Comparison of ENCODE assay signal across 9 cellular contexts in the genomic region with DNA sequence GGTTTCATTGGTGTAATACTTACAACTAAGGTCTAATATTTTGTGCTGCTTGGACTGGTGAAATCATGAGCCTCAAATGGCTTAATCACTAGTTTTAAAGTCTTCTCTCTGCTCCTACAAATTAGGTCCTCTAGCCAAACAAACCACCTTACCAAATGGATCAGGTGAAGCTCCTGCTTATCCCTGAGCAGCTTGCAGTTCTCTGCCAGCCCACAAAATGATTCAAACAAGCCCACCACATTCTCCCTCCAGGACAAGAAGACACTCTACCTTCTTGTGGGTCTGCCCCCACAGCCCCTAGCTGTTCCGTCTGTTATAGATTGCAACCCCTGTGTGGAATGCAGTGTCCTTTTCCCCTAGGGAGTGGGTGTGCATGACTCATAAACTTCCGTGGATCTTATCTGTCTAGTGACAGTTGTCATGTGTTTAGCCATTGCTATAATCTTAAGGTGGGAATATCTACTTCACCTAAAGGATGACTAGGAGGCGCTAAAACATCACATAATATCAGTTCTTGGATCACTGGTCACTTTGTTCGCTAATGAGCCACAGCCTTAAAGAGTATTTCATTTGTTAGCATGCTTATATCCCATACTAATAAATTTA.
DNase-seq lines count a peak whose midpoint lies in the region; ATAC-seq and TF ChIP-seq lines count a peak whose summit lies in the region.
"Had no signal": no experiment of that assay in that cellular context is flagged by ENCODE, and none has a peak within 500 bp of the region (broad histone marks: within the 10 kb centered on the region; RNA-seq: fewer than 3 reads in every experiment).

No MANE protein-coding gene starts in this region.

- in situ Hi-C loops in SK-MEL-5 (cut with HindIII; ENCODE audit: low pct_unique_long_range_greater_than_20kb, low sequenced_read_pairs) (no loop called here), GM23248 (cut with MboI) (no loop called here)

- H3K27ac ChIP-seq in GM23248 (no peak overlapping the region), body of pancreas (no peak overlapping the region)
- H3K27ac ChIP-seq: Peyer's patch had no signal

- 15 to 24% methylated on average over 4 of the region's 4 CpGs for WGBS in GM23248 (ENCODE audit: low coverage in 1 of 2, low lambda C conversion rate in 2 of 2, missing lambda C conversion rate in 2 of 2), 2 experiments
- 18 to 19% methylated on average over 4 of the region's 4 CpGs for WGBS in body of pancreas, 2 donors

- H3K9me3 Mint-ChIP-seq in activated CD8-positive, alpha-beta T cell treated with anti-CD3 and anti-CD28 coated beads, Interleukin-2, amount 10 ng/mL, durations not matched to agents 7 days and 5 days (ENCODE audit: insufficient read depth), result no peaks in the 10 kb centered on the region

- DNase-seq in COLO829 (ENCODE audit: low spot score), result peak; percentile 0
- peak; percentile 22 for DNase-seq in LoVo (ENCODE audit: low spot score)
- peak; percentile 57 for DNase-seq in SK-MEL-5 (ENCODE audit: low read depth, low spot score)
- peak; percentile 1 for DNase-seq in iris pigment epithelial cell (ENCODE audit: low read depth)
- no peak for DNase-seq in C1 segment of cervical spinal cord (lab: John Stamatoyannopoulos, UW)
- DNase-seq in GM23248, result no peak
- no peak for DNase-seq in body of pancreas
- DNase-seq in activated CD8-positive, alpha-beta T cell treated with anti-CD3 and anti-CD28 coated beads, Interleukin-2, amount 10 ng/mL, durations not matched to agents 7 days and 5 days, result no peak
- DNase-seq: Peyer's patch had no signal

- H3K27me3 ChIP-seq in GM23248 (replicated peaks; ENCODE audit: insufficient read depth) (no peaks in the 10 kb centered on the region), body of pancreas (no peaks in the 10 kb centered on the region)
- H3K27me3 ChIP-seq: Peyer's patch had no signal

- H3K4me2 ChIP-seq in GM23248 (ENCODE audit: unreplicated experiment), result no peak overlapping the region

- H3K79me2 ChIP-seq in GM23248 (ENCODE audit: insufficient read depth), result no peaks in the 10 kb centered on the region

- no peak overlapping the region for H2AFZ ChIP-seq in GM23248

- TF ChIP-seq POLR2A in body of pancreas (IDR thresholded peaks at IDR 0.05), result no peak

- intact Hi-C loops in body of pancreas (cut with DNase I), result no loop called here

- no peaks in the 10 kb centered on the region for H3K9me2 ChIP-seq in GM23248 (ENCODE audit: insufficient read depth)

- H3K9ac ChIP-seq in GM23248, result no peak overlapping the region

- H3K4me1 ChIP-seq in GM23248 (ENCODE audit: insufficient read depth), result no peaks in the 10 kb centered on the region
- no peaks in the 10 kb centered on the region for H3K4me1 ChIP-seq in body of pancreas
- H3K4me1 ChIP-seq: Peyer's patch had no signal

- no peak overlapping the region for H3K27ac Mint-ChIP-seq in activated CD8-positive, alpha-beta T cell treated with anti-CD3 and anti-CD28 coated beads, Interleukin-2, amount 10 ng/mL, durations not matched to agents 7 days and 5 days

- H3K4me3 Mint-ChIP-seq in activated CD8-positive, alpha-beta T cell treated with anti-CD3 and anti-CD28 coated beads, Interleukin-2, amount 10 ng/mL, durations not matched to agents 7 days and 5 days, result no peak overlapping the region

- H4K20me1 ChIP-seq in GM23248 (ENCODE audit: insufficient read depth), result no peaks in the 10 kb centered on the region

- no peaks in the 10 kb centered on the region for H3K4me1 Mint-ChIP-seq in activated CD8-positive, alpha-beta T cell treated with anti-CD3 and anti-CD28 coated beads, Interleukin-2, amount 10 ng/mL, durations not matched to agents 7 days and 5 days (ENCODE audit: low read depth)

- no peaks in the 10 kb centered on the region for H3F3A ChIP-seq in GM23248 (ENCODE audit: insufficient read depth)

- CTCF ChIA-PET in activated CD8-positive, alpha-beta T cell treated with anti-CD3 and anti-CD28 coated beads, Interleukin-2, amount 10 ng/mL, durations not matched to agents 7 days and 5 days (lab: Charles Lee), result no interaction called here

- TF ChIP-seq CTCF in body of pancreas (IDR thresholded peaks at IDR 0.05), result no peak

- no peak for ATAC-seq in body of pancreas
- no peak for ATAC-seq in activated CD8-positive, alpha-beta T cell treated with anti-CD3 and anti-CD28 coated beads, Interleukin-2, amount 10 ng/mL, durations not matched to agents 7 days and 5 days

- H3K9me3 ChIP-seq in GM23248 (ENCODE audit: low read depth), result peaks cover 4% of the 10 kb centered on the region
- no peaks in the 10 kb centered on the region for H3K9me3 ChIP-seq in body of pancreas
- H3K9me3 ChIP-seq: Peyer's patch had no signal

- no peaks in the 10 kb centered on the region for H3K36me3 Mint-ChIP-seq in activated CD8-positive, alpha-beta T cell treated with anti-CD3 and anti-CD28 coated beads, Interleukin-2, amount 10 ng/mL, durations not matched to agents 7 days and 5 days (ENCODE audit: low read depth)

- no peaks in the 10 kb centered on the region for H3K27me3 Mint-ChIP-seq in activated CD8-positive, alpha-beta T cell treated with anti-CD3 and anti-CD28 coated beads, Interleukin-2, amount 10 ng/mL, durations not matched to agents 7 days and 5 days (ENCODE audit: low read depth)

- POLR2A ChIA-PET in activated CD8-positive, alpha-beta T cell treated with anti-CD3 and anti-CD28 coated beads, Interleukin-2, amount 10 ng/mL, durations not matched to agents 7 days and 5 days (lab: Charles Lee), result no interaction called here

- H3K36me3 ChIP-seq in GM23248 (ENCODE audit: low read depth) (no peaks in the 10 kb centered on the region), body of pancreas (replicated peaks in 1 of 2; ENCODE audit: insufficient read depth in 1 of 2, low read depth in 2 of 2) (no peaks in the 10 kb centered on the region)
- H3K36me3 ChIP-seq: Peyer's patch had no signal

- H3K4me3 ChIP-seq in GM23248, result no peak overlapping the region
- H3K4me3 ChIP-seq in body of pancreas, result no peak overlapping the region
- H3K4me3 ChIP-seq: Peyer's patch had no signal

Comparison
In these comparisons a context has a peak if more than half of its experiments do, and no peak if none do; other contexts are left out.
1. DNase-seq: peak in COLO829 (single experiment), LoVo (single experiment), SK-MEL-5 (single experiment) and iris pigment epithelial cell (single experiment); none in C1 segment of cervical spinal cord (0 of 14), GM23248 (single experiment), body of pancreas (0 of 4) and activated CD8-positive, alpha-beta T cell treated with anti-CD3 and anti-CD28 coated beads, Interleukin-2, amount 10 ng/mL, durations not matched to agents 7 days and 5 days (single experiment).